Comparison of ENCODE assay signal across 8 cellular contexts in genomic region chr13:79679334-79679733, GRCh38.
A peak's percentile ranks its signal among the peaks of the same experiment; 100 is the strongest.
DNase-seq lines count a peak whose midpoint lies in the region; ATAC-seq and TF ChIP-seq lines count a peak whose summit lies in the region.

No MANE protein-coding gene starts in this region.

- BruUV-seq in Calu3 (replicated peaks; lab: Mats Ljungman, UMichigan), result no TSS peak

- POLR2A ChIA-PET in CD8-positive, alpha-beta memory T cell (lab: Charles Lee), result no interaction called here

- peak; percentile 29 for TF ChIP-seq CTCF in Calu3 (IDR thresholded peaks at IDR 0.05; ENCODE audit: unreplicated experiment)
- TF ChIP-seq CTCF in smooth muscle cell (IDR thresholded peaks at IDR 0.05; ENCODE audit: borderline replicate concordance, insufficient read depth, poor library complexity, severe bottlenecking), result peak; percentile 83

- no peaks in the 10 kb centered on the region for H3K9me3 ChIP-seq in smooth muscle cell (replicated peaks; ENCODE audit: low read depth)
- no peaks in the 10 kb centered on the region for H3K9me3 ChIP-seq in CD8-positive, alpha-beta memory T cell (ENCODE audit: low read length)

- no peaks in the 10 kb centered on the region for H3K27me3 Mint-ChIP-seq in Calu3 (ENCODE audit: unreplicated experiment)
- peaks cover 3% of the 10 kb centered on the region for H3K27me3 Mint-ChIP-seq in activated naive CD8-positive, alpha-beta T cell treated with anti-CD3 and anti-CD28 coated beads, Interleukin-2, amount 50 U/mL, for 24 hours
- H3K27me3 Mint-ChIP-seq in CD8-positive, alpha-beta memory T cell, result peaks cover 2 to 4% of the 10 kb centered on the region in 2 donors

- H3K4me1 ChIP-seq in smooth muscle cell (ENCODE audit: low read depth), result peaks cover 7% of the 10 kb centered on the region
- H3K4me1 ChIP-seq in CD8-positive, alpha-beta memory T cell (ENCODE audit: insufficient read depth, low read length), result no peaks in the 10 kb centered on the region

- no peaks in the 10 kb centered on the region for H4K20me1 ChIP-seq in smooth muscle cell (ENCODE audit: low read depth)

- peak overlapping the region; percentile 36 for H3K4me2 ChIP-seq in smooth muscle cell

- 5% methylated on average over 2 of the region's 2 CpGs for WGBS in smooth muscle cell (ENCODE audit: low lambda C conversion rate)

- H3K27me3 ChIP-seq in smooth muscle cell (ENCODE audit: low read depth), result no peaks in the 10 kb centered on the region
- no peaks in the 10 kb centered on the region for H3K27me3 ChIP-seq in CD8-positive, alpha-beta memory T cell (ENCODE audit: insufficient read depth, low read length, poor library complexity, severe bottlenecking)

- CTCF ChIA-PET in Calu3 (lab: Charles Lee), result interaction anchor here (1.2 kb wide), 1 partner anchor 333 kb away, joined by 3 read pairs; no protein-coding TSS in a partner anchor
- CTCF ChIA-PET in CD8-positive, alpha-beta memory T cell (lab: Charles Lee), result interaction anchor here (0.9 kb wide), 1 partner anchor 10 kb away, joined by 3 read pairs; no protein-coding TSS in a partner anchor

- no peaks in the 10 kb centered on the region for H3K36me3 ChIP-seq in smooth muscle cell (ENCODE audit: low read depth)
- H3K36me3 ChIP-seq in CD8-positive, alpha-beta memory T cell (ENCODE audit: insufficient read depth, low read length), result no peaks in the 10 kb centered on the region

- no peaks in the 10 kb centered on the region for H3F3A ChIP-seq in smooth muscle cell (ENCODE audit: low read depth)

- H3K4me3 Mint-ChIP-seq in Calu3 (ENCODE audit: low read depth, unreplicated experiment), result no peak overlapping the region
- no peak overlapping the region for H3K4me3 Mint-ChIP-seq in activated naive CD8-positive, alpha-beta T cell treated with anti-CD3 and anti-CD28 coated beads, Interleukin-2, amount 50 U/mL, for 24 hours
- no peak overlapping the region for H3K4me3 Mint-ChIP-seq in CD8-positive, alpha-beta memory T cell

- intact Hi-C loops in Calu3 (cut with micrococcal nuclease; ENCODE audit: unreplicated experiment), result loop anchor here (1.0 to 2.0 kb wide), 3 partner anchors 87 to 683 kb away; no protein-coding TSS in a partner anchor

- no peak overlapping the region for H3K4me3 ChIP-seq in smooth muscle cell
- H3K4me3 ChIP-seq in CD8-positive, alpha-beta memory T cell (ENCODE audit: low read length), result no peak overlapping the region

- H3K9me3 Mint-ChIP-seq in Calu3 (ENCODE audit: low read depth, unreplicated experiment), result peaks cover 2% of the 10 kb centered on the region
- peaks cover 4% of the 10 kb centered on the region for H3K9me3 Mint-ChIP-seq in activated naive CD8-positive, alpha-beta T cell treated with anti-CD3 and anti-CD28 coated beads, Interleukin-2, amount 50 U/mL, for 24 hours
- peaks cover 0 to 5% (median 0%) of the 10 kb centered on the region in 5 donors for H3K9me3 Mint-ChIP-seq in CD8-positive, alpha-beta memory T cell

- no peaks in the 10 kb centered on the region for H3K36me3 Mint-ChIP-seq in Calu3 (ENCODE audit: insufficient read depth, unreplicated experiment)
- H3K36me3 Mint-ChIP-seq in activated naive CD8-positive, alpha-beta T cell treated with anti-CD3 and anti-CD28 coated beads, Interleukin-2, amount 50 U/mL, for 24 hours (ENCODE audit: low read depth), result no peaks in the 10 kb centered on the region
- peaks cover 0 to 3% (median 0%) of the 10 kb centered on the region in 3 donors for H3K36me3 Mint-ChIP-seq in CD8-positive, alpha-beta memory T cell

- H3K4me1 Mint-ChIP-seq in Calu3 (ENCODE audit: low read depth, unreplicated experiment), result peaks cover 18% of the 10 kb centered on the region
- H3K4me1 Mint-ChIP-seq in activated naive CD8-positive, alpha-beta T cell treated with anti-CD3 and anti-CD28 coated beads, Interleukin-2, amount 50 U/mL, for 24 hours, result no peaks in the 10 kb centered on the region
- H3K4me1 Mint-ChIP-seq in CD8-positive, alpha-beta memory T cell, result no peaks in the 10 kb centered on the region

- ATAC-seq in GM19035 (IDR thresholded peaks at IDR 0.05; ENCODE audit: unreplicated experiment) (peak; percentile 70), HG03354 (IDR thresholded peaks at IDR 0.05; ENCODE audit: poor library complexity, severe bottlenecking, unreplicated experiment) (peak; percentile 76)
- peak; percentile 57 for ATAC-seq in activated naive CD8-positive, alpha-beta T cell treated with anti-CD3 and anti-CD28 coated beads, Interleukin-2, amount 50 U/mL, for 24 hours

- no peak overlapping the region for H3K9ac ChIP-seq in smooth muscle cell (ENCODE audit: low read depth)

- H3K27ac Mint-ChIP-seq in Calu3 (ENCODE audit: unreplicated experiment), result no peak overlapping the region
- H3K27ac Mint-ChIP-seq in activated naive CD8-positive, alpha-beta T cell treated with anti-CD3 and anti-CD28 coated beads, Interleukin-2, amount 50 U/mL, for 24 hours, result no peak overlapping the region
- no peak overlapping the region for H3K27ac Mint-ChIP-seq in CD8-positive, alpha-beta memory T cell

- no peak overlapping the region for H2AFZ ChIP-seq in smooth muscle cell (ENCODE audit: low read depth)

- no peaks in the 10 kb centered on the region for H3K79me2 ChIP-seq in smooth muscle cell (ENCODE audit: low read depth)

- DNase-seq in Calu3 (peak; percentile 48), NCI-H526 treated with DMSO at 0.1 percent for 48 hours (lab: John Stamatoyannopoulos, UW) (peak; percentile 62), hippocampal formation (lab: John Stamatoyannopoulos, UW) (peak; percentile 17 to 49), smooth muscle cell (lab: John Stamatoyannopoulos, UW; ENCODE audit: unreplicated experiment) (no peak)
- peak; percentile 50 for DNase-seq in activated naive CD8-positive, alpha-beta T cell treated with anti-CD3 and anti-CD28 coated beads, Interleukin-2, amount 50 U/mL, for 24 hours
- no peak for DNase-seq in CD8-positive, alpha-beta memory T cell

- H3K27ac ChIP-seq in smooth muscle cell (ENCODE audit: low read depth), result peak overlapping the region; percentile 47
- H3K27ac ChIP-seq in CD8-positive, alpha-beta memory T cell (ENCODE audit: low read depth, low read length), result no peak overlapping the region

Comparison
In these comparisons a context has a peak if more than half of its experiments do, and no peak if none do; other contexts are left out.
1. DNase-seq: peak in Calu3 (single experiment), NCI-H526 treated with DMSO at 0.1 percent for 48 hours (single experiment), activated naive CD8-positive, alpha-beta T cell treated with anti-CD3 and anti-CD28 coated beads, Interleukin-2, amount 50 U/mL, for 24 hours (single experiment) and hippocampal formation (2 of 2); none in smooth muscle cell (single experiment) and CD8-positive, alpha-beta memory T cell (0 of 5).
2. Peak in every context shown above with its lines, with median percentiles within 50 percentile points of each other: ATAC-seq.